In the genomic region with DNA sequence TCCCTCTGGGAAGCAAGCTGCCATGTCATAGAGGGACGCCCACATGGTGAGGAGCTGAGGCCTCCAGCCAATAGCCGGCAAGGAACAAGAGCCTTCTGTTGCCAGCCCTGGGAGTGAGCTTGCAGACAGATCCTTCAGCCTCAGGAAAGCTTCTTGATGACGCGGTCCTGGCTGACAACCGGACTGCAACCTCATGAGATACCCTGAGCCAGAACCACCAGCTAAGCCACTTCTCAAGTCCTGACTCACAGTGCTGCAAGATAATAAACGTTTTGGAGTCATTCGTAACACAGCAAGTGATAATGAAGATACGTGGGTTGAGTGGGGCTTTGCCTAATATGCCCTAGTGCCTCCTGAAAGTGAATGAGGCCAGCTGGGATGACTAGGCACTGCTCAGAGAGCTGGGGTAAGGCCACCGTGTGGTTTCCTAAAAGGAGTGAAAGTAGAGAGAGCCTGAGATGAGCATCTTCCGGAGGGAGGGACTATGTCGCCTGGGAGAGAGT, we compare ENCODE assay signal across 8 cellular contexts. TPM values are rescaled to one million over a fixed set of nuclear protein-coding genes. Genes with fewer than 3 reads are reported as not detected.
DNase-seq lines count a peak whose midpoint lies in the region; ATAC-seq and TF ChIP-seq lines count a peak whose summit lies in the region.

No MANE protein-coding gene starts in this region.

- H3K4me1 Mint-ChIP-seq in H9, result peaks cover 23 to 27% of the 10 kb centered on the region in 2 experiments
- H3K4me1 Mint-ChIP-seq in stimulated activated effector memory CD8-positive, alpha-beta T cell treated with anti-CD3 and anti-CD28 coated beads, Interleukin-12 subunit alpha, Interleukin-12 subunit beta, amount 100 ng/mL, for 72 hours, result peaks cover 17% of the 10 kb centered on the region

- H3K27ac ChIP-seq in H9 (ENCODE audit: insufficient read length, low read depth, low read length), result no peak overlapping the region

- H2BK12ac ChIP-seq in H9 (ENCODE audit: insufficient read length, low read depth, low read length), result no peak overlapping the region

- no peak overlapping the region for H2AFZ ChIP-seq in H9 (ENCODE audit: low read length)

- no peak overlapping the region for H3K4me3 Mint-ChIP-seq in H9
- H3K4me3 Mint-ChIP-seq in stimulated activated effector memory CD8-positive, alpha-beta T cell treated with anti-CD3 and anti-CD28 coated beads, Interleukin-12 subunit alpha, Interleukin-12 subunit beta, amount 100 ng/mL, for 72 hours, result no peak overlapping the region

- no peak for TF ChIP-seq CTCF in H9 (conservative IDR thresholded peaks at IDR 0.05)

- H3K9me3 Mint-ChIP-seq in H9, result no peaks in the 10 kb centered on the region
- no peaks in the 10 kb centered on the region for H3K9me3 Mint-ChIP-seq in stimulated activated effector memory CD8-positive, alpha-beta T cell treated with anti-CD3 and anti-CD28 coated beads, Interleukin-12 subunit alpha, Interleukin-12 subunit beta, amount 100 ng/mL, for 72 hours

- no peaks in the 10 kb centered on the region for H3K27me3 ChIP-seq in H9 (ENCODE audit: insufficient read depth, low read length)

- no peak overlapping the region for H2BK5ac ChIP-seq in H9 (ENCODE audit: insufficient read length, low read length)

- H3K18ac ChIP-seq in H9 (ENCODE audit: insufficient read length, low read depth, low read length), result no peak overlapping the region

- H3K9me3 ChIP-seq in H9 (ENCODE audit: control insufficient read depth, low read depth, low read length), result no peaks in the 10 kb centered on the region

- H3K27ac Mint-ChIP-seq in H9, result peak overlapping the region in 1 of 3 experiments; percentile 59; a peak in 2 of 7 replicates
- peak overlapping the region; percentile 21 for H3K27ac Mint-ChIP-seq in stimulated activated effector memory CD8-positive, alpha-beta T cell treated with anti-CD3 and anti-CD28 coated beads, Interleukin-12 subunit alpha, Interleukin-12 subunit beta, amount 100 ng/mL, for 72 hours

- DNase-seq in NCI-H187 (lab: John Stamatoyannopoulos, UW) (peak; percentile 6 to 12), NCI-H187 treated with DMSO at 0.1 percent for 48 hours (lab: John Stamatoyannopoulos, UW) (no peak), H9 (peak; percentile 88), NCI-H2227 (lab: John Stamatoyannopoulos, UW; ENCODE audit: unreplicated experiment) (peak; percentile 80), T47D (ENCODE audit: low read depth in 1 of 2, low spot score in 1 of 2) (peak; percentile 77 to 91), kidney glomerular epithelial cell (lab: John Stamatoyannopoulos, UW) (peak; percentile 32), Kasumi-1 (lab: John Stamatoyannopoulos, UW) (no peak)
- DNase-seq in stimulated activated effector memory CD8-positive, alpha-beta T cell treated with anti-CD3 and anti-CD28 coated beads, Interleukin-12 subunit alpha, Interleukin-12 subunit beta, amount 100 ng/mL, for 72 hours (ENCODE audit: low spot score in 2 of 2), result peak; percentile 11 to 63

- no peaks in the 10 kb centered on the region for H3K23me2 ChIP-seq in H9 (ENCODE audit: insufficient read length, low read depth, low read length, poor library complexity, severe bottlenecking)

- no peaks in the 10 kb centered on the region for H3K79me2 ChIP-seq in H9 (ENCODE audit: insufficient read depth, low read length)

- WGBS in H9 (ENCODE audit: extremely low coverage, insufficient read length, low lambda C conversion rate), result no CpG with 5 or more reads among the region's 11 CpGs

- H4K8ac ChIP-seq in H9 (replicated peaks; ENCODE audit: insufficient read length, low read depth, low read length), result no peak overlapping the region

- no peak overlapping the region for H3K23ac ChIP-seq in H9 (ENCODE audit: insufficient read length, low read depth, low read length)

- no peak overlapping the region for H3K56ac ChIP-seq in H9 (ENCODE audit: insufficient read length, low read depth, low read length)

- no peak overlapping the region for H3K4me2 ChIP-seq in H9 (ENCODE audit: insufficient read depth, insufficient read length, low read length)

- peak; percentile 99 for ATAC-seq in stimulated activated effector memory CD8-positive, alpha-beta T cell treated with anti-CD3 and anti-CD28 coated beads, Interleukin-12 subunit alpha, Interleukin-12 subunit beta, amount 100 ng/mL, for 72 hours

- no peak overlapping the region for H4K5ac ChIP-seq in H9 (ENCODE audit: insufficient read length, low read depth, low read length)

- H3K9ac ChIP-seq in H9 (ENCODE audit: extremely low read depth, insufficient read length, low read length), result no peak overlapping the region

- no peak overlapping the region for H3K4ac ChIP-seq in H9 (ENCODE audit: low read depth, low read length)

- H2AK5ac ChIP-seq in H9 (ENCODE audit: insufficient read length, low read length), result no peak overlapping the region

- no peaks in the 10 kb centered on the region for H3K36me3 Mint-ChIP-seq in H9 (ENCODE audit: insufficient read depth in 1 of 3, low read depth in 3 of 3)
- peaks cover 5% of the 10 kb centered on the region for H3K36me3 Mint-ChIP-seq in stimulated activated effector memory CD8-positive, alpha-beta T cell treated with anti-CD3 and anti-CD28 coated beads, Interleukin-12 subunit alpha, Interleukin-12 subunit beta, amount 100 ng/mL, for 72 hours

- H2BK120ac ChIP-seq in H9 (ENCODE audit: low read depth, low read length, poor library complexity, severe bottlenecking), result no peak overlapping the region

- no peaks in the 10 kb centered on the region for H4K20me1 ChIP-seq in H9 (ENCODE audit: control insufficient read depth, insufficient read depth, insufficient read length)

- no peaks in the 10 kb centered on the region for H3K79me1 ChIP-seq in H9 (ENCODE audit: insufficient read depth, low read depth, low read length, poor library complexity, severe bottlenecking)

- H2BK15ac ChIP-seq in H9 (ENCODE audit: low read depth, low read length), result no peak overlapping the region

- in situ Hi-C loops in T47D (cut with HindIII; ENCODE audit: low pct_unique_long_range_greater_than_20kb, low sequenced_read_pairs), result no loop called here

- H3T11ph ChIP-seq in H9 (ENCODE audit: low read length), result no peak overlapping the region

- no peaks in the 10 kb centered on the region; the same call in 1 of the 2 replicates for H3K4me1 ChIP-seq in H9 (ENCODE audit: insufficient read depth, low read length)

- H4K91ac ChIP-seq in H9 (ENCODE audit: insufficient read length, low read depth, low read length), result no peak overlapping the region

- no peak overlapping the region for H3K14ac ChIP-seq in H9 (ENCODE audit: insufficient read depth, low read length)

- H2BK20ac ChIP-seq in H9 (ENCODE audit: low read depth, low read length, poor library complexity, severe bottlenecking), result no peak overlapping the region

- peaks cover 1% of the 10 kb centered on the region; the same call in 1 of the 2 replicates for H3K27me3 Mint-ChIP-seq in H9 (ENCODE audit: low read depth)

RNA-seq across cellular contexts. Expression of gene PYROXD2, which starts 53.8 kb away (rescaled TPM):
- 2.1 and 5.3 TPM in 2 replicates for total RNA-seq in H9 (2021)

Comparison
In these comparisons a context has a peak if more than half of its experiments do, and no peak if none do; other contexts are left out.
1. DNase-seq: peak in NCI-H187 (2 of 2), H9 (single experiment), NCI-H2227 (single experiment), T47D (2 of 2), kidney glomerular epithelial cell (single experiment) and stimulated activated effector memory CD8-positive, alpha-beta T cell treated with anti-CD3 and anti-CD28 coated beads, Interleukin-12 subunit alpha, Interleukin-12 subunit beta, amount 100 ng/mL, for 72 hours (2 of 2); none in NCI-H187 treated with DMSO at 0.1 percent for 48 hours (single experiment) and Kasumi-1 (0 of 2).